ENCODE assay signal across 19 cellular contexts in the genomic region with DNA sequence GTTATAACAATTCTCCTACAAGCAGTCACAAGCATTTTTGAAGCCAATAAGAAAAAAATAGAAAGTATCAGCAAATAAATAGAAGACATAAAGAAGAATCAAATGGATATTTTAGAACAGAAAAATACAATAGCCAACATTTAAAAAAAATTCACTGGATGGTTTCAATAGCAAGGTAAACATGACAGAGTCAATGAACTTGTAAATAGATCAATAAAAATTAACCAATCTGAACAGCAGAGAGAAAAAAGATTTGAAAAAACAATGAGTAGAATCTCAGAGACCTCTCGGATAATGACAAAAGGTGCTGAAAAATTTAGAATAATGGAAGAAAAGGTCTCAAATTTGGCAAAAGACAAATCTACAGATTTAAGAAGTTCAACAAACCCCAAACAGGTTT. TPM values are rescaled to one million over a fixed set of nuclear protein-coding genes. Genes with fewer than 3 reads are reported as not detected.
A peak's percentile ranks its signal among the peaks of the same experiment; 100 is the strongest.
DNase-seq lines count a peak whose midpoint lies in the region; ATAC-seq, FAIRE-seq and TF ChIP-seq lines count a peak whose summit lies in the region.
"Had no signal": no experiment of that assay in that cellular context is flagged by ENCODE, and none has a peak within 500 bp of the region (broad histone marks: within the 10 kb centered on the region; RNA-seq: fewer than 3 reads in every experiment).

No MANE protein-coding gene starts in this region.

- peaks cover 40% of the 10 kb centered on the region for H3K4me1 ChIP-seq in endothelial cell of umbilical vein (ENCODE audit: control insufficient read depth, extremely low read depth, insufficient read depth, low read length)
- H3K4me1 ChIP-seq in neutrophil (ENCODE audit: control insufficient read depth in 1 of 2, insufficient read depth in 1 of 2, low read depth in 1 of 2, low read length in 1 of 2): peaks cover 66 to 68% of the 10 kb centered on the region in 2 experiments

- POLR2A ChIA-PET in endothelial cell of umbilical vein (lab: Charles Lee): no interaction called here

- no peak for ATAC-seq in HG02885 (IDR thresholded peaks at IDR 0.05; ENCODE audit: poor library complexity, unreplicated experiment)

- peaks cover 20% of the 10 kb centered on the region for H3K4me1 Mint-ChIP-seq in activated naive CD4-positive, alpha-beta T cell treated with anti-CD3 and anti-CD28 coated beads, Interleukin-2, amount 50 U/mL, for 24 hours
- H3K4me1 Mint-ChIP-seq in glutamatergic neuron (ENCODE audit: low read depth, unreplicated experiment): peaks cover 1% of the 10 kb centered on the region

- peak overlapping the region; percentile 65 for H3K27ac Mint-ChIP-seq in activated naive CD4-positive, alpha-beta T cell treated with anti-CD3 and anti-CD28 coated beads, Interleukin-2, amount 50 U/mL, for 24 hours
- no peak overlapping the region for H3K27ac Mint-ChIP-seq in glutamatergic neuron (ENCODE audit: unreplicated experiment)

- H3K4me3 Mint-ChIP-seq in activated naive CD4-positive, alpha-beta T cell treated with anti-CD3 and anti-CD28 coated beads, Interleukin-2, amount 50 U/mL, for 24 hours: no peak overlapping the region
- H3K4me3 Mint-ChIP-seq in glutamatergic neuron (ENCODE audit: unreplicated experiment): no peak overlapping the region

- TF ChIP-seq POLR2A in endothelial cell of umbilical vein (IDR thresholded peaks at IDR 0.05; ENCODE audit: low read depth, low read length): no peak

- H3K9me1 ChIP-seq in endothelial cell of umbilical vein (replicated peaks; ENCODE audit: control insufficient read depth, extremely low read depth, insufficient read depth, low read length): no peaks in the 10 kb centered on the region

- H3K9ac ChIP-seq in endothelial cell of umbilical vein (replicated peaks; ENCODE audit: extremely low read depth, insufficient read depth, low read length): peak overlapping the region; percentile 76

- H3K27me3 ChIP-seq in endothelial cell of umbilical vein (ENCODE audit: control insufficient read depth in 2 of 2, insufficient read depth in 2 of 2, low read length in 2 of 2): no peaks in the 10 kb centered on the region
- no peaks in the 10 kb centered on the region for H3K27me3 ChIP-seq in neutrophil

- no peak overlapping the region for H3K4me3 ChIP-seq in endothelial cell of umbilical vein (replicated peaks in 1 of 3; ENCODE audit: insufficient read depth in 1 of 3, low read depth in 1 of 3, low read length in 3 of 3)
- H3K4me3 ChIP-seq in neutrophil (ENCODE audit: low read depth in 1 of 2, low read length in 1 of 2): no peak overlapping the region

- H3K79me2 ChIP-seq in endothelial cell of umbilical vein (ENCODE audit: control insufficient read depth, insufficient read depth, low read length): no peaks in the 10 kb centered on the region

- peaks cover 22% of the 10 kb centered on the region for H3K36me3 Mint-ChIP-seq in activated naive CD4-positive, alpha-beta T cell treated with anti-CD3 and anti-CD28 coated beads, Interleukin-2, amount 50 U/mL, for 24 hours
- peaks cover 8% of the 10 kb centered on the region for H3K36me3 Mint-ChIP-seq in glutamatergic neuron (ENCODE audit: unreplicated experiment)

- peaks cover 1% of the 10 kb centered on the region for H3K9me3 Mint-ChIP-seq in activated naive CD4-positive, alpha-beta T cell treated with anti-CD3 and anti-CD28 coated beads, Interleukin-2, amount 50 U/mL, for 24 hours
- peaks cover 7% of the 10 kb centered on the region for H3K9me3 Mint-ChIP-seq in glutamatergic neuron (ENCODE audit: unreplicated experiment)

- no TSS peak for BruUV-seq in endothelial cell of umbilical vein (replicated peaks; lab: Mats Ljungman, UMichigan)

- no peak for TF ChIP-seq CTCF in endothelial cell of umbilical vein (IDR thresholded peaks at IDR 0.05; ENCODE audit: extremely low read depth in 1 of 2, insufficient read depth in 1 of 2, low read depth in 1 of 2, low read length in 2 of 2)
- no peak for TF ChIP-seq CTCF in neutrophil (IDR thresholded peaks at IDR 0.05)
- TF ChIP-seq CTCF in glutamatergic neuron (IDR thresholded peaks at IDR 0.05; ENCODE audit: partially characterized antibody, unreplicated experiment): no peak

- intact Hi-C loops in endothelial cell of umbilical vein (cut with micrococcal nuclease): no loop called here

- H4K20me1 ChIP-seq in endothelial cell of umbilical vein (replicated peaks; ENCODE audit: control insufficient read depth, extremely low read depth, insufficient read depth, low read length): no peaks in the 10 kb centered on the region

- H3K27ac ChIP-seq in endothelial cell of umbilical vein (ENCODE audit: insufficient read depth, low read depth, low read length): peak overlapping the region; percentile 96
- H3K27ac ChIP-seq in neutrophil: peak overlapping the region; percentile 93

- H2AFZ ChIP-seq in endothelial cell of umbilical vein (ENCODE audit: low read depth, low read length): no peak overlapping the region

- dilution Hi-C loops in endothelial cell of umbilical vein (cut with MboI; ENCODE audit: extremely low pct_ligation_motif_present, low sequenced_read_pairs): no loop called here

- no peaks in the 10 kb centered on the region for H3K9me3 ChIP-seq in endothelial cell of umbilical vein (replicated peaks; ENCODE audit: control insufficient read depth, insufficient read depth, low read length)
- no peaks in the 10 kb centered on the region for H3K9me3 ChIP-seq in neutrophil

- H3K27me3 Mint-ChIP-seq in activated naive CD4-positive, alpha-beta T cell treated with anti-CD3 and anti-CD28 coated beads, Interleukin-2, amount 50 U/mL, for 24 hours: no peaks in the 10 kb centered on the region
- H3K27me3 Mint-ChIP-seq in glutamatergic neuron (ENCODE audit: unreplicated experiment): no peaks in the 10 kb centered on the region

- peak; percentile 31 for FAIRE-seq in GM18507 (lab: Jason Lieb, UNC)
- no peak for FAIRE-seq in endothelial cell of umbilical vein (lab: Jason Lieb, UNC)

- CTCF ChIA-PET in endothelial cell of umbilical vein (lab: Charles Lee): interaction anchor here (4.1 kb wide), 1 partner anchor 32 kb away, joined by 31 read pairs; a partner anchor contains a TSS

- no peak overlapping the region for H3K4me2 ChIP-seq in endothelial cell of umbilical vein (ENCODE audit: insufficient read depth, low read length)

- no peaks in the 10 kb centered on the region for H3K36me3 ChIP-seq in endothelial cell of umbilical vein (ENCODE audit: control insufficient read depth in 2 of 2, extremely low read depth in 1 of 2, insufficient read depth in 2 of 2, low read length in 2 of 2)
- H3K36me3 ChIP-seq in neutrophil: no peaks in the 10 kb centered on the region

- no peak for DNase-seq in activated naive CD4-positive, alpha-beta T cell treated with anti-CD3 and anti-CD28 coated beads, Interleukin-2, amount 50 U/mL, for 16 hours
- no peak for DNase-seq in GM18507 (ENCODE audit: extremely low spot score, insufficient read length, low read depth)
- no peak for DNase-seq in endothelial cell of umbilical vein (ENCODE audit: low read depth, low spot score)
- DNase-seq in NCI-H2107 (lab: John Stamatoyannopoulos, UW): no peak
- no peak for DNase-seq in glutamatergic neuron
- DNase-seq: C1 segment of cervical spinal cord, COR-L47, DMS153, EL, H7, IMR-90, Karpas-422, NCI-H1105, NCI-H1694, NCI-H2227 treated with DMSO at 0.1 percent for 48 hours, NCI-H524 treated with DMSO at 0.1 percent for 48 hours had no signal

TF ChIP-seq in endothelial cell of umbilical vein, 7 proteins besides CTCF, POLR2A, EP300 and RAD21:
- TF ChIP-seq JUN (IDR thresholded peaks at IDR 0.05; ENCODE audit: borderline replicate concordance, insufficient read depth, insufficient read length, low read depth): no peak
- no peak for TF ChIP-seq MYC (IDR thresholded peaks at IDR 0.05; ENCODE audit: low read depth, low read length)
- TF ChIP-seq POLR2AphosphoS5 (IDR thresholded peaks at IDR 0.05; ENCODE audit: insufficient read depth, low read depth, low read length): no peak
- TF ChIP-seq EZH2 (IDR thresholded peaks at IDR 0.05; ENCODE audit: borderline replicate concordance, low read depth, low read length, severe bottlenecking): no peak
- TF ChIP-seq, protein P1, sequence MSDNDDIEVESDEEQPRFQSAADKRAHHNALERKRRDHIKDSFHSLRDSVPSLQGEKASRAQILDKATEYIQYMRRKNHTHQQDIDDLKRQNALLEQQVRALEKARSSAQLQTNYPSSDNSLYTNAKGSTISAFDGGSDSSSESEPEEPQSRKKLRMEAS (IDR thresholded peaks at IDR 0.05; ENCODE audit: insufficient read depth, insufficient read length): no peak
- TF ChIP-seq FOS (IDR thresholded peaks at IDR 0.05; ENCODE audit: borderline replicate concordance, insufficient read depth, low read length): no peak
- no peak for TF ChIP-seq GATA2 (IDR thresholded peaks at IDR 0.05; ENCODE audit: insufficient read depth, insufficient read length, low read depth, low read length)
TF ChIP-seq in endothelial cell of umbilical vein: peak in this region for 0.

RNA-seq across cellular contexts. Expression of a gene that starts 33.3 kb away (rescaled TPM):
- total RNA-seq in endothelial cell of umbilical vein (12.3 and 14.7 TPM in 2 replicates), glutamatergic neuron (ENCODE audit: unreplicated experiment) (5.0 TPM)
- polyA plus RNA-seq in endothelial cell of umbilical vein: 6.7 and 7.8 TPM in 2 replicates
- 8.2 and 8.7 TPM in 2 replicates for polyA plus RNA-seq in endothelial cell of umbilical vein (2011; cell fraction: cytosol; rRNA removed)
- polyA plus RNA-seq in endothelial cell of umbilical vein (2011; cell fraction: nucleus; rRNA removed): 6.9 and 7.7 TPM in 2 replicates
- polyA plus RNA-seq in endothelial cell of umbilical vein (2012): 8.3 and 10.4 TPM in 2 replicates
- polyA minus RNA-seq in endothelial cell of umbilical vein: 11.3 and 12.8 TPM in 2 replicates
- 6.7 TPM for polyA minus RNA-seq in endothelial cell of umbilical vein (2011; cell fraction: cytosol; rRNA and poly(A)+ RNA removed)
- polyA minus RNA-seq in endothelial cell of umbilical vein (2011; cell fraction: nucleus; rRNA and poly(A)+ RNA removed): 10.3 and 12.6 TPM in 2 replicates
